In genomic region chr1:155241851-155242264, GRCh38 we compare ENCODE assay signal across 1 cellular context.
TF ChIP-seq lines count a peak whose summit lies in the region.

No MANE protein-coding gene starts in this region.

TF ChIP-seq in GM23338, 12 proteins besides CTCF, POLR2A, EP300 and RAD21 (continued from another document):
- TF ChIP-seq ZNF462 (CRISPR knock-in tag; IDR thresholded peaks at IDR 0.05), result no peak
- no peak for TF ChIP-seq POLR2AphosphoS5 (IDR thresholded peaks at IDR 0.05; ENCODE audit: low read depth)
- no peak for TF ChIP-seq REST (IDR thresholded peaks at IDR 0.05; ENCODE audit: unreplicated experiment)
- no peak for TF ChIP-seq ZNF114 (CRISPR knock-in tag; IDR thresholded peaks at IDR 0.05)
